Comparison of ENCODE assay signal across 8 cellular contexts in the genomic region with DNA sequence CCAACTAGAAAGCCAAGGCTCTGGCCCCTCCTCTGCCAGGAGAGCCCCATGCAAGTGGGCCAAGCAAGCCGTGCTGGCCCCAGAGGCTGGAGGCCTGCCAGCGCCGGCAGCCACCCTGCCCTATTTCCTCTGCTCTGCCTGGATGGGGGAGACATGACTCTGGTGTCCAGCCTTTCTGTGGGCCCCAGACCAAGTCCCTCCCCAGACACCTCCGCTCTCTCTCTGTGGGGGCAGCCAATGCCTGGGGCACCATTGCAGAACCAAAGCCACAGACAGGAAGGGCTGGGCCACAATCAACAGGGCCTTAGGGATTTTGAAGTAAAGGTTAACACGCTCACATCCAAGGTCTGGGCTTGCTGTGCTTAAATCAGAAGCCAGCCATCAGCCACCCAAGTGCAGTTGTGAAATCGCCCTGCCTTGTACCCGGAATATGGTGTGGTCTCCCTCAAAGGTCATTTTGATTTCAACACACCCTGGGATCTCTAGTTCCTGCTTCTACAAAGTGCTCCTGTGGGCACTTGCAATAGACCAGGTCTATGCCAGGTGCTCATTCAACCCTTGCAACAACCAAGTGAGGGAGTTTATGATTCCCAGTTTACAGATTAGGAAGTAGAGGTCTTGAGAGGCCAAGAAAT.
DNase-seq lines count a peak whose midpoint lies in the region; ATAC-seq and TF ChIP-seq lines count a peak whose summit lies in the region.

No MANE protein-coding gene starts in this region.

- no peak overlapping the region for H3K27ac Mint-ChIP-seq in CD8-positive, alpha-beta T cell

- H3K4ac ChIP-seq in trophoblast cell (ENCODE audit: low read depth, low read length): no peak overlapping the region

- H3K79me2 ChIP-seq in fibroblast of lung (ENCODE audit: control insufficient read depth, insufficient read depth, low read length): no peaks in the 10 kb centered on the region
- no peaks in the 10 kb centered on the region for H3K79me2 ChIP-seq in trophoblast cell (ENCODE audit: control insufficient read depth, insufficient read depth, low read length, poor library complexity)

- H3K4me1 ChIP-seq in CD8-positive, alpha-beta T cell (ENCODE audit: insufficient read depth, low read length): peaks cover 28% of the 10 kb centered on the region
- no peaks in the 10 kb centered on the region for H3K4me1 ChIP-seq in fibroblast of lung (ENCODE audit: control insufficient read depth, extremely low read depth, insufficient read depth, low read length)
- peaks cover 11 to 12% of the 10 kb centered on the region in 2 experiments for H3K4me1 ChIP-seq in trophoblast cell (ENCODE audit: control insufficient read depth in 1 of 2, insufficient read depth in 2 of 2, low read length in 2 of 2)
- H3K4me1 ChIP-seq in foreskin keratinocyte: no peaks in the 10 kb centered on the region

- no peak for ATAC-seq in CD8-positive, alpha-beta T cell
- ATAC-seq in foreskin keratinocyte: no peak
- no peak for ATAC-seq in HG02870 (IDR thresholded peaks at IDR 0.05; ENCODE audit: unreplicated experiment)

- peaks cover 9% of the 10 kb centered on the region for H3K79me1 ChIP-seq in trophoblast cell (ENCODE audit: low read length)

- H3K4me3 ChIP-seq in CD8-positive, alpha-beta T cell (ENCODE audit: low read depth, low read length): no peak overlapping the region
- no peak overlapping the region for H3K4me3 ChIP-seq in fibroblast of lung (replicated peaks in 1 of 4; ENCODE audit: control extremely low read depth in 1 of 4, insufficient read depth in 1 of 4, low read depth in 3 of 4, low read length in 4 of 4)
- no peak overlapping the region for H3K4me3 ChIP-seq in trophoblast cell (ENCODE audit: low read depth, low read length)

- no peak overlapping the region for H3K9ac ChIP-seq in fibroblast of lung (ENCODE audit: insufficient read depth, low read length)
- H3K9ac ChIP-seq in trophoblast cell (ENCODE audit: low read length): no peak overlapping the region

- no peak overlapping the region for H4K8ac ChIP-seq in trophoblast cell (ENCODE audit: low read depth, low read length)

- no peaks in the 10 kb centered on the region for H3K9me3 ChIP-seq in CD8-positive, alpha-beta T cell (ENCODE audit: low read length)
- H3K9me3 ChIP-seq in fibroblast of lung (ENCODE audit: control insufficient read depth, insufficient read depth, low read depth, low read length): no peaks in the 10 kb centered on the region
- no peaks in the 10 kb centered on the region for H3K9me3 ChIP-seq in trophoblast cell (ENCODE audit: insufficient read depth, low read depth, low read length)

- H3K27ac ChIP-seq in CD8-positive, alpha-beta T cell (ENCODE audit: low read depth, low read length): no peak overlapping the region
- H3K27ac ChIP-seq in fibroblast of lung (ENCODE audit: insufficient read depth, low read length) (no peak overlapping the region), trophoblast cell (ENCODE audit: low read depth, low read length) (no peak overlapping the region), foreskin keratinocyte (no peak overlapping the region)

- intact Hi-C loops in CD8-positive, alpha-beta T cell (cut with DNase I, micrococcal nuclease): loop anchor here in 1 of 2 experiments (10.0 kb wide), 1 partner anchor 168 kb away; a partner anchor contains a TSS

- no peak overlapping the region for H4K91ac ChIP-seq in trophoblast cell (ENCODE audit: low read depth, low read length)

- no peak overlapping the region for H2BK5ac ChIP-seq in trophoblast cell (ENCODE audit: low read depth, low read length, poor library complexity)

- TF ChIP-seq CTCF in CD8-positive, alpha-beta T cell (IDR thresholded peaks at IDR 0.05): no peak
- TF ChIP-seq CTCF in fibroblast of lung (conservative IDR thresholded peaks at IDR 0.05 in 1 of 2, IDR thresholded peaks at IDR 0.05 in 1 of 2; ENCODE audit: low read depth in 1 of 2, low read length in 2 of 2) (no peak), foreskin keratinocyte (conservative IDR thresholded peaks at IDR 0.05) (no peak), GM13977 (IDR thresholded peaks at IDR 0.05; ENCODE audit: extremely low read depth, insufficient read depth, missing control alignments) (no peak)

- CTCF ChIA-PET in CD8-positive, alpha-beta T cell (lab: Charles Lee): interaction anchor here (0.6 to 13.3 kb wide), 6 partner anchors 10 to 165 kb away, joined by 3 to 271 read pairs (median 4); no protein-coding TSS in a partner anchor

- H3K36me3 ChIP-seq in CD8-positive, alpha-beta T cell (ENCODE audit: insufficient read depth, low read length): peaks cover 37% of the 10 kb centered on the region
- H3K36me3 ChIP-seq in fibroblast of lung (ENCODE audit: control insufficient read depth, insufficient read depth, low read length): no peaks in the 10 kb centered on the region
- no peaks in the 10 kb centered on the region for H3K36me3 ChIP-seq in trophoblast cell (ENCODE audit: control insufficient read depth in 1 of 2, insufficient read depth in 2 of 2, low read length in 2 of 2)

- no peaks in the 10 kb centered on the region for H4K20me1 ChIP-seq in fibroblast of lung (ENCODE audit: control insufficient read depth, extremely low read depth, insufficient read depth, low read length)

- no peaks in the 10 kb centered on the region for H3K27me3 ChIP-seq in CD8-positive, alpha-beta T cell (ENCODE audit: insufficient read depth, low read length)
- H3K27me3 ChIP-seq in fibroblast of lung (ENCODE audit: control insufficient read depth, insufficient read depth, low read length) (no peaks in the 10 kb centered on the region), trophoblast cell (ENCODE audit: insufficient read depth, low read length) (no peaks in the 10 kb centered on the region), foreskin keratinocyte (peaks cover 18% of the 10 kb centered on the region)

- peak overlapping the region; percentile 19 for H3K4me3 Mint-ChIP-seq in CD8-positive, alpha-beta T cell

- no peak overlapping the region for H2BK12ac ChIP-seq in trophoblast cell (ENCODE audit: low read length)

- H3K23ac ChIP-seq in trophoblast cell (ENCODE audit: low read length): no peak overlapping the region

- no peak overlapping the region for H2AFZ ChIP-seq in fibroblast of lung (ENCODE audit: low read length)
- peak overlapping the region; percentile 3 for H2AFZ ChIP-seq in trophoblast cell (ENCODE audit: insufficient read depth, low read length, poor library complexity)

- H3K4me1 Mint-ChIP-seq in CD8-positive, alpha-beta T cell (ENCODE audit: low read depth): peaks cover 32% of the 10 kb centered on the region

- peaks cover 54% of the 10 kb centered on the region for H3K36me3 Mint-ChIP-seq in CD8-positive, alpha-beta T cell

- peak in 1 of 7 experiments; percentile 55 for DNase-seq in CD8-positive, alpha-beta T cell
- DNase-seq in SIG-M5 (lab: John Stamatoyannopoulos, UW): peak; percentile 63
- peak; percentile 55 to 88 for DNase-seq in fibroblast of lung (ENCODE audit: low read depth in 2 of 2)
- no peak for DNase-seq in trophoblast cell
- DNase-seq in foreskin keratinocyte: no peak
- DNase-seq in GM13977 (ENCODE audit: low spot score): no peak
- DNase-seq in NCI-H1436 (lab: John Stamatoyannopoulos, UW): no peak

- H4K12ac ChIP-seq in trophoblast cell (ENCODE audit: low read depth, low read length): no peak overlapping the region

- POLR2A ChIA-PET in CD8-positive, alpha-beta T cell (lab: Charles Lee): interaction anchor here (0.9 to 1.5 kb wide), 3 partner anchors 13 to 181 kb away, joined by 3 to 10 read pairs (median 3); no protein-coding TSS in a partner anchor

- no peak overlapping the region for H3K18ac ChIP-seq in trophoblast cell (ENCODE audit: low read length)

- no peak overlapping the region for H3K4me2 ChIP-seq in fibroblast of lung (ENCODE audit: extremely low read depth, insufficient read depth, low read length)
- no peak overlapping the region for H3K4me2 ChIP-seq in trophoblast cell (ENCODE audit: low read length)

- no CpG with 5 or more reads among the region's 7 CpGs for WGBS in trophoblast cell (ENCODE audit: extremely low coverage, insufficient coverage, insufficient read length)

- in situ Hi-C loops in GM13977 (cut with MboI; ENCODE audit: low pct_unique_long_range_greater_than_20kb, low sequenced_read_pairs, unreplicated experiment): no loop called here

- no peak overlapping the region for H2BK120ac ChIP-seq in trophoblast cell (ENCODE audit: insufficient read depth, low read length, poor library complexity)

- H3K14ac ChIP-seq in trophoblast cell (ENCODE audit: low read length): no peak overlapping the region

- H3K9me3 Mint-ChIP-seq in CD8-positive, alpha-beta T cell: no peaks in the 10 kb centered on the region

- H3K27me3 Mint-ChIP-seq in CD8-positive, alpha-beta T cell (ENCODE audit: low read depth): no peaks in the 10 kb centered on the region

- H2AK5ac ChIP-seq in trophoblast cell (ENCODE audit: low read length): no peak overlapping the region

Comparison
In these comparisons a context has a peak if more than half of its experiments do, and no peak if none do; other contexts are left out.
1. DNase-seq: peak in SIG-M5 (single experiment) and fibroblast of lung (2 of 2); none in trophoblast cell (0 of 2), foreskin keratinocyte (0 of 2), GM13977 (single experiment) and NCI-H1436 (single experiment).